In genomic region chr20:49630396-49630951, GRCh38 we compare ENCODE assay signal across 1 cellular context.
TF ChIP-seq lines count a peak whose summit lies in the region.

No MANE protein-coding gene starts in this region.

TF ChIP-seq in WTC11, 78 proteins besides CTCF, POLR2A, EP300 and RAD21 (continued from another document):
- TF ChIP-seq, protein P1, sequence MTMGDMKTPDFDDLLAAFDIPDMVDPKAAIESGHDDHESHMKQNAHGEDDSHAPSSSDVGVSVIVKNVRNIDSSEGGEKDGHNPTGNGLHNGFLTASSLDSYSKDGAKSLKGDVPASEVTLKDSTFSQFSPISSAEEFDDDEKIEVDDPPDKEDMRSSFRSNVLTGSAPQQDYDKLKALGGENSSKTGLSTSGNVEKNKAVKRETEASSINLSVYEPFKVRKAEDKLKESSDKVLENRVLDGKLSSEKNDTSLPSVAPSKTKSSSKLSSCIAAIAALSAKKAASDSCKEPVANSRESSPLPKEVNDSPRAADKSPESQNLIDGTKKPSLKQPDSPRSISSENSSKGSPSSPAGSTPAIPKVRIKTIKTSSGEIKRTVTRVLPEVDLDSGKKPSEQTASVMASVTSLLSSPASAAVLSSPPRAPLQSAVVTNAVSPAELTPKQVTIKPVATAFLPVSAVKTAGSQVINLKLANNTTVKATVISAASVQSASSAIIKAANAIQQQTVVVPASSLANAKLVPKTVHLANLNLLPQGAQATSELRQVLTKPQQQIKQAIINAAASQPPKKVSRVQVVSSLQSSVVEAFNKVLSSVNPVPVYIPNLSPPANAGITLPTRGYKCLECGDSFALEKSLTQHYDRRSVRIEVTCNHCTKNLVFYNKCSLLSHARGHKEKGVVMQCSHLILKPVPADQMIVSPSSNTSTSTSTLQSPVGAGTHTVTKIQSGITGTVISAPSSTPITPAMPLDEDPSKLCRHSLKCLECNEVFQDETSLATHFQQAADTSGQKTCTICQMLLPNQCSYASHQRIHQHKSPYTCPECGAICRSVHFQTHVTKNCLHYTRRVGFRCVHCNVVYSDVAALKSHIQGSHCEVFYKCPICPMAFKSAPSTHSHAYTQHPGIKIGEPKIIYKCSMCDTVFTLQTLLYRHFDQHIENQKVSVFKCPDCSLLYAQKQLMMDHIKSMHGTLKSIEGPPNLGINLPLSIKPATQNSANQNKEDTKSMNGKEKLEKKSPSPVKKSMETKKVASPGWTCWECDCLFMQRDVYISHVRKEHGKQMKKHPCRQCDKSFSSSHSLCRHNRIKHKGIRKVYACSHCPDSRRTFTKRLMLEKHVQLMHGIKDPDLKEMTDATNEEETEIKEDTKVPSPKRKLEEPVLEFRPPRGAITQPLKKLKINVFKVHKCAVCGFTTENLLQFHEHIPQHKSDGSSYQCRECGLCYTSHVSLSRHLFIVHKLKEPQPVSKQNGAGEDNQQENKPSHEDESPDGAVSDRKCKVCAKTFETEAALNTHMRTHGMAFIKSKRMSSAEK (CRISPR knock-in tag; IDR thresholded peaks at IDR 0.05; ENCODE audit: borderline replicate concordance) = no peak
- TF ChIP-seq FOXK1 (CRISPR knock-in tag; IDR thresholded peaks at IDR 0.05) (no peak), ZNF219 (CRISPR knock-in tag; IDR thresholded peaks at IDR 0.05; ENCODE audit: borderline replicate concordance) (no peak), NFE2L1 (CRISPR knock-in tag; IDR thresholded peaks at IDR 0.05) (no peak), ZNF232 (CRISPR knock-in tag; IDR thresholded peaks at IDR 0.05) (no peak), GTF2I (CRISPR knock-in tag; conservative IDR thresholded peaks at IDR 0.05) (no peak), TEAD4 (CRISPR knock-in tag; IDR thresholded peaks at IDR 0.05) (no peak), ZNF263 (CRISPR knock-in tag; IDR thresholded peaks at IDR 0.05; ENCODE audit: low read depth) (no peak), ELF4 (CRISPR knock-in tag; IDR thresholded peaks at IDR 0.05; ENCODE audit: low read depth) (no peak)
- TF ChIP-seq, protein P2, sequence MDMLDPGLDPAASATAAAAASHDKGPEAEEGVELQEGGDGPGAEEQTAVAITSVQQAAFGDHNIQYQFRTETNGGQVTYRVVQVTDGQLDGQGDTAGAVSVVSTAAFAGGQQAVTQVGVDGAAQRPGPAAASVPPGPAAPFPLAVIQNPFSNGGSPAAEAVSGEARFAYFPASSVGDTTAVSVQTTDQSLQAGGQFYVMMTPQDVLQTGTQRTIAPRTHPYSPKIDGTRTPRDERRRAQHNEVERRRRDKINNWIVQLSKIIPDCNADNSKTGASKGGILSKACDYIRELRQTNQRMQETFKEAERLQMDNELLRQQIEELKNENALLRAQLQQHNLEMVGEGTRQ (CRISPR knock-in tag; IDR thresholded peaks at IDR 0.05) = no peak
- TF ChIP-seq, protein P3, sequence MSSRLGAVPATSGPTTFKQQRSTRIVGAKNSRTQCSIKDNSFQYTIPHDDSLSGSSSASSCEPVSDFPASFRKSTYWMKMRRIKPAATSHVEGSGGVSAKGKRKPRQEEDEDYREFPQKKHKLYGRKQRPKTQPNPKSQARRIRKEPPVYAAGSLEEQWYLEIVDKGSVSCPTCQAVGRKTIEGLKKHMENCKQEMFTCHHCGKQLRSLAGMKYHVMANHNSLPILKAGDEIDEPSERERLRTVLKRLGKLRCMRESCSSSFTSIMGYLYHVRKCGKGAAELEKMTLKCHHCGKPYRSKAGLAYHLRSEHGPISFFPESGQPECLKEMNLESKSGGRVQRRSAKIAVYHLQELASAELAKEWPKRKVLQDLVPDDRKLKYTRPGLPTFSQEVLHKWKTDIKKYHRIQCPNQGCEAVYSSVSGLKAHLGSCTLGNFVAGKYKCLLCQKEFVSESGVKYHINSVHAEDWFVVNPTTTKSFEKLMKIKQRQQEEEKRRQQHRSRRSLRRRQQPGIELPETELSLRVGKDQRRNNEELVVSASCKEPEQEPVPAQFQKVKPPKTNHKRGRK (CRISPR knock-in tag; IDR thresholded peaks at IDR 0.05; ENCODE audit: borderline replicate concordance) = no peak
TF ChIP-seq in WTC11: peak in this region for 0.
